ENCODE assay signal across 25 cellular contexts in the genomic region with DNA sequence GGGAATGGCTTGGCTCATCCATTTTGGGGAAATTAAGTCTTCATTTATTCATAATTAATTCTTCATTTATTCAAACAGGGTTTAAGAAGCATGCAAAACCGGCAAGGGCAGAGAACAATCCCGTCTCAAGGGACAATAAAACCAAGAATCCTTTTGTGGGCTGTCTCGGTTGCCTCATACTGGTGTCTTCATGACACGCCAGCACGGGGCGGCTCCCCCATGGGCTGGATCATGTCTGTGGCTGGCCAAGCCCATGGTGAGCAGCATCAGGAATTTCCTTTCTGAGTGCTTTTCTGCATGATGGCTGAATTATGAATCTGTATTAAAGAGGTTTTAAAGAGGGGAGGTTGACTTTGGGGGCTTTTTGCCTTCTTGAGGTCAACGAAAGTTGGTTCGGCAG. TPM values are rescaled to one million over a fixed set of nuclear protein-coding genes. Genes with fewer than 3 reads are reported as not detected.
A peak's percentile ranks its signal among the peaks of the same experiment; 100 is the strongest.
DNase-seq lines count a peak whose midpoint lies in the region; ATAC-seq and TF ChIP-seq lines count a peak whose summit lies in the region.
"Had no signal": no experiment of that assay in that cellular context is flagged by ENCODE, and none has a peak within 500 bp of the region (broad histone marks: within the 10 kb centered on the region; RNA-seq: fewer than 3 reads in every experiment).

No MANE protein-coding gene starts in this region.

- H3F3A ChIP-seq in GM23248 (ENCODE audit: insufficient read depth) = no peaks in the 10 kb centered on the region

- intact Hi-C loops in activated CD4-positive, alpha-beta memory T cell treated with anti-CD3 and anti-CD28 coated beads for 36 hours (cut with micrococcal nuclease) = no loop called here
- intact Hi-C loops in gastrocnemius medialis (cut with DNase I; ENCODE audit: low total_unique reads) = no loop called here

- peaks cover 52% of the 10 kb centered on the region for H3K4me1 Mint-ChIP-seq in activated CD4-positive, alpha-beta memory T cell treated with anti-CD3 and anti-CD28 coated beads, Interleukin-2, amount 10 ng/mL, durations not matched to agents 7 days and 5 days
- peaks cover 36% of the 10 kb centered on the region for H3K4me1 Mint-ChIP-seq in activated CD4-positive, alpha-beta memory T cell treated with anti-CD3 and anti-CD28 coated beads for 36 hours (ENCODE audit: low read depth)
- H3K4me1 Mint-ChIP-seq in T-cell = peaks cover 41 to 49% (median 42%) of the 10 kb centered on the region in 3 donors
- H3K4me1 Mint-ChIP-seq in immature natural killer cell = peaks cover 20 to 25% of the 10 kb centered on the region in 2 donors

- H3K27me3 ChIP-seq in GM23248 (replicated peaks; ENCODE audit: insufficient read depth) = 0 out of 2 replicates have a peak, but pooled peaks cover 7% of the 10 kb centered on the region
- H3K27me3 ChIP-seq in gastrocnemius medialis = peaks cover 0 to 4% (median 0%) of the 10 kb centered on the region in 3 donors

- no peak overlapping the region for H3K9ac ChIP-seq in GM23248

- peaks cover under 1% of the 10 kb centered on the region for H3K36me3 Mint-ChIP-seq in activated CD4-positive, alpha-beta memory T cell treated with anti-CD3 and anti-CD28 coated beads, Interleukin-2, amount 10 ng/mL, durations not matched to agents 7 days and 5 days (ENCODE audit: low read depth)
- peaks cover 1% of the 10 kb centered on the region for H3K36me3 Mint-ChIP-seq in activated CD4-positive, alpha-beta memory T cell treated with anti-CD3 and anti-CD28 coated beads for 36 hours
- H3K36me3 Mint-ChIP-seq in T-cell (no peaks in the 10 kb centered on the region), immature natural killer cell (no peaks in the 10 kb centered on the region)
- H3K36me3 Mint-ChIP-seq: type B pancreatic cell had no signal

- no peak for DNase-seq in activated CD4-positive, alpha-beta memory T cell treated with anti-CD3 and anti-CD28 coated beads, Interleukin-2, amount 10 ng/mL, durations not matched to agents 7 days and 5 days
- no peak for DNase-seq in activated CD4-positive, alpha-beta memory T cell treated with anti-CD3 and anti-CD28 coated beads for 36 hours
- DNase-seq in GM23248 (peak; percentile 49), T-cell (no peak), immature natural killer cell (no peak), gastrocnemius medialis (no peak), NCI-H510A (lab: John Stamatoyannopoulos, UW) (no peak)
- DNase-seq: 8988T; activated CD4-positive, CD25-positive, alpha-beta regulatory T cell treated with anti-CD3 and anti-CD28 coated beads, Interleukin-2, amount 50 U/mL, for 72 hours; activated naive CD8-positive, alpha-beta T cell treated with anti-CD3 and anti-CD28 coated beads, Interleukin-2, amount 10 ng/mL, durations not matched to agents 7 days and 5 days; AML-193; GDM1; heart right ventricle; NCI-H1417 treated with DMSO at 0.1 percent for 48 hours; NCI-H82; Right ventricle myocardium superior; SW 1271 had no signal

- POLR2A ChIA-PET in activated CD4-positive, alpha-beta memory T cell treated with anti-CD3 and anti-CD28 coated beads, Interleukin-2, amount 10 ng/mL, durations not matched to agents 7 days and 5 days (lab: Charles Lee) = interaction anchor here (1.7 kb wide), 1 partner anchor 19 kb away, joined by 3 read pairs; no protein-coding TSS in a partner anchor
- POLR2A ChIA-PET in activated CD4-positive, alpha-beta memory T cell treated with anti-CD3 and anti-CD28 coated beads for 36 hours (lab: Charles Lee) = no interaction called here
- POLR2A ChIA-PET in T-cell (lab: Charles Lee) = no interaction called here

- H3K36me3 ChIP-seq in GM23248 (ENCODE audit: low read depth) (no peaks in the 10 kb centered on the region), gastrocnemius medialis (no peaks in the 10 kb centered on the region)
- H3K36me3 ChIP-seq: heart right ventricle had no signal

- no peak for ATAC-seq in T-cell (replicated peaks in 1 of 4)
- ATAC-seq in gastrocnemius medialis = no peak
- ATAC-seq in GM21529 (IDR thresholded peaks at IDR 0.05; ENCODE audit: unreplicated experiment) = no peak
- ATAC-seq: HCT116, heart right ventricle, HepG2, sciatic nerve had no signal

- CTCF ChIA-PET in activated CD4-positive, alpha-beta memory T cell treated with anti-CD3 and anti-CD28 coated beads, Interleukin-2, amount 10 ng/mL, durations not matched to agents 7 days and 5 days (lab: Charles Lee) = interaction anchor here (1.0 kb wide), 1 partner anchor 65 kb away, joined by 3 read pairs; no protein-coding TSS in a partner anchor
- CTCF ChIA-PET in activated CD4-positive, alpha-beta memory T cell treated with anti-CD3 and anti-CD28 coated beads for 36 hours (lab: Charles Lee) = interaction anchor here (1.2 kb wide), 1 partner anchor 65 kb away, joined by 3 read pairs; no protein-coding TSS in a partner anchor
- CTCF ChIA-PET in T-cell (lab: Charles Lee) = no interaction called here

- 41 to 49% methylated on average over 8 of the region's 8 CpGs for WGBS in GM23248 (ENCODE audit: low coverage in 1 of 2, low lambda C conversion rate in 2 of 2, missing lambda C conversion rate in 2 of 2), 2 experiments

- H3K4me2 ChIP-seq in GM23248 (ENCODE audit: unreplicated experiment) = no peak overlapping the region

- H3K4me1 ChIP-seq in GM23248 (ENCODE audit: insufficient read depth) (no peaks in the 10 kb centered on the region), gastrocnemius medialis (no peaks in the 10 kb centered on the region)

- peaks cover 2% of the 10 kb centered on the region for H3K9me3 Mint-ChIP-seq in activated CD4-positive, alpha-beta memory T cell treated with anti-CD3 and anti-CD28 coated beads, Interleukin-2, amount 10 ng/mL, durations not matched to agents 7 days and 5 days
- peaks cover 8% of the 10 kb centered on the region for H3K9me3 Mint-ChIP-seq in activated CD4-positive, alpha-beta memory T cell treated with anti-CD3 and anti-CD28 coated beads for 36 hours
- H3K9me3 Mint-ChIP-seq in T-cell = peaks cover 0 to 3% (median 0%) of the 10 kb centered on the region in 3 donors
- no peaks in the 10 kb centered on the region for H3K9me3 Mint-ChIP-seq in immature natural killer cell
- H3K9me3 Mint-ChIP-seq: type B pancreatic cell had no signal

- no peaks in the 10 kb centered on the region for H4K20me1 ChIP-seq in GM23248 (ENCODE audit: insufficient read depth)

- H3K79me2 ChIP-seq in GM23248 (ENCODE audit: insufficient read depth) = no peaks in the 10 kb centered on the region

- in situ Hi-C loops in GM23248 (cut with MboI) = no loop called here
- in situ Hi-C loops in gastrocnemius medialis (cut with MboI; ENCODE audit: low sequenced_read_pairs in 4 of 4) = no loop called here

- no peak overlapping the region for H2AFZ ChIP-seq in GM23248

- peaks cover 6% of the 10 kb centered on the region for H3K27me3 Mint-ChIP-seq in activated CD4-positive, alpha-beta memory T cell treated with anti-CD3 and anti-CD28 coated beads, Interleukin-2, amount 10 ng/mL, durations not matched to agents 7 days and 5 days
- peaks cover 2% of the 10 kb centered on the region for H3K27me3 Mint-ChIP-seq in activated CD4-positive, alpha-beta memory T cell treated with anti-CD3 and anti-CD28 coated beads for 36 hours
- H3K27me3 Mint-ChIP-seq in T-cell (no peaks in the 10 kb centered on the region), immature natural killer cell (ENCODE audit: low read depth in 3 of 3) (peaks cover 0 to 2% (median 0%) of the 10 kb centered on the region in 3 donors)
- H3K27me3 Mint-ChIP-seq: activated naive CD8-positive, alpha-beta T cell treated with anti-CD3 and anti-CD28 coated beads, Interleukin-2, amount 10 ng/mL, durations not matched to agents 7 days and 5 days had no signal

- TF ChIP-seq POLR2A in gastrocnemius medialis (IDR thresholded peaks at IDR 0.05) = no peak

- TF ChIP-seq CTCF in gastrocnemius medialis (IDR thresholded peaks at IDR 0.05 in 4 of 5, conservative IDR thresholded peaks at IDR 0.05 in 1 of 5) = no peak

- peak overlapping the region; percentile 37 for H3K27ac Mint-ChIP-seq in activated CD4-positive, alpha-beta memory T cell treated with anti-CD3 and anti-CD28 coated beads, Interleukin-2, amount 10 ng/mL, durations not matched to agents 7 days and 5 days
- no peak overlapping the region for H3K27ac Mint-ChIP-seq in activated CD4-positive, alpha-beta memory T cell treated with anti-CD3 and anti-CD28 coated beads for 36 hours
- H3K27ac Mint-ChIP-seq in T-cell (peak overlapping the region; percentile 12 to 66), immature natural killer cell (peak overlapping the region in 4 of 6 donors; percentile 58 to 79 (median 76))
- H3K27ac Mint-ChIP-seq: activated naive CD8-positive, alpha-beta T cell treated with anti-CD3 and anti-CD28 coated beads, Interleukin-2, amount 10 ng/mL, durations not matched to agents 7 days and 5 days; activated T-helper 1 cell treated with anti-CD3 and anti-CD28 coated beads, Interleukin-12 subunit alpha, Interleukin-12 subunit beta, Interleukin-2, Interleukin-4 antibody, amounts not matched to agents 30 ng/mL and 10 ng/mL and 1 ng/mL, durations not matched to agents 14 hours and 24 hours and 36 hours; progenitor cell of endocrine pancreas; type B pancreatic cell had no signal

- H3K27ac ChIP-seq in GM23248 (no peak overlapping the region), gastrocnemius medialis (no peak overlapping the region)
- H3K27ac ChIP-seq: HL-60 had no signal

- H3K4me3 ChIP-seq in GM23248 = no peak overlapping the region
- no peak overlapping the region for H3K4me3 ChIP-seq in gastrocnemius medialis
- H3K4me3 ChIP-seq: heart right ventricle had no signal

- no peak overlapping the region for H3K4me3 Mint-ChIP-seq in activated CD4-positive, alpha-beta memory T cell treated with anti-CD3 and anti-CD28 coated beads, Interleukin-2, amount 10 ng/mL, durations not matched to agents 7 days and 5 days
- H3K4me3 Mint-ChIP-seq in activated CD4-positive, alpha-beta memory T cell treated with anti-CD3 and anti-CD28 coated beads for 36 hours = no peak overlapping the region
- no peak overlapping the region for H3K4me3 Mint-ChIP-seq in T-cell
- H3K4me3 Mint-ChIP-seq in immature natural killer cell = peak overlapping the region in 3 of 5 donors; percentile 14 to 60 (median 26)
- H3K4me3 Mint-ChIP-seq: activated naive CD8-positive, alpha-beta T cell treated with anti-CD3 and anti-CD28 coated beads, Interleukin-2, amount 10 ng/mL, durations not matched to agents 7 days and 5 days; activated T-helper 1 cell treated with anti-CD3 and anti-CD28 coated beads, Interleukin-12 subunit alpha, Interleukin-12 subunit beta, Interleukin-2, Interleukin-4 antibody, amounts not matched to agents 30 ng/mL and 10 ng/mL and 1 ng/mL, durations not matched to agents 14 hours and 24 hours and 36 hours; type B pancreatic cell had no signal

- no peaks in the 10 kb centered on the region for H3K9me2 ChIP-seq in GM23248 (ENCODE audit: insufficient read depth)

- no peaks in the 10 kb centered on the region for H3K9me3 ChIP-seq in GM23248 (ENCODE audit: low read depth)
- no peaks in the 10 kb centered on the region for H3K9me3 ChIP-seq in gastrocnemius medialis

RNA-seq across cellular contexts. Expression of gene DUSP22, which starts 38.3 kb away (rescaled TPM):
- total RNA-seq in activated CD4-positive, alpha-beta memory T cell treated with anti-CD3 and anti-CD28 coated beads, Interleukin-2, amount 10 ng/mL, durations not matched to agents 7 days and 5 days = 10 to 100 TPM; 36.3 to 41.5 TPM
- 10 to 100 TPM; 28.0 to 28.7 TPM for total RNA-seq in activated CD4-positive, alpha-beta memory T cell treated with anti-CD3 and anti-CD28 coated beads for 36 hours
- total RNA-seq in GM23248 (2014; rRNA removed; shearing (Covaris generic)) = 12.4 and 14.9 TPM in 2 replicates
- 15.7 and 18.1 TPM in 2 replicates for polyA plus RNA-seq in GM23248 (2016; fragmentation: Nextera tagmentation; extraction: Ambion mirVana)
- 10 to 100 TPM; 32.0 to 52.4 (median 42.1) TPM for total RNA-seq in T-cell
- 10 to 100 TPM; 55.0 to 80.1 (median 65.3) TPM for polyA plus RNA-seq in immature natural killer cell
- total RNA-seq in gastrocnemius medialis = 10 to 100 TPM; 53.4 to 70.7 (median 61.3) TPM

Comparison
In these comparisons a context has a peak if more than half of its experiments do, and no peak if none do; other contexts are left out.
1. H3K4me3 Mint-ChIP-seq: peak in immature natural killer cell (3 of 5); none in activated CD4-positive, alpha-beta memory T cell treated with anti-CD3 and anti-CD28 coated beads, Interleukin-2, amount 10 ng/mL, durations not matched to agents 7 days and 5 days (single experiment), activated CD4-positive, alpha-beta memory T cell treated with anti-CD3 and anti-CD28 coated beads for 36 hours (single experiment) and T-cell (0 of 3).
2. CTCF ChIA-PET loops: an anchor here in activated CD4-positive, alpha-beta memory T cell treated with anti-CD3 and anti-CD28 coated beads, Interleukin-2, amount 10 ng/mL, durations not matched to agents 7 days and 5 days (1.0 kb wide) and activated CD4-positive, alpha-beta memory T cell treated with anti-CD3 and anti-CD28 coated beads for 36 hours (1.2 kb wide); none called in T-cell.